In genomic region chr12:4736048-4736447, GRCh38 we compare ENCODE assay signal across 18 cellular contexts. TPM values are rescaled to one million over a fixed set of nuclear protein-coding genes. Genes with fewer than 3 reads are reported as not detected.
DNase-seq lines count a peak whose midpoint lies in the region; ATAC-seq and TF ChIP-seq lines count a peak whose summit lies in the region.
"Had no signal": no experiment of that assay in that cellular context is flagged by ENCODE, and none has a peak within 500 bp of the region (broad histone marks: within the 10 kb centered on the region; RNA-seq: fewer than 3 reads in every experiment).

No MANE protein-coding gene starts in this region.

- no peak overlapping the region for H3K4me2 ChIP-seq in PC-3 (ENCODE audit: low read length)
- H3K4me2 ChIP-seq: SK-N-SH had no signal

- no peaks in the 10 kb centered on the region for H3K79me2 ChIP-seq in PC-3 (ENCODE audit: low read length)

- H3K27me3 ChIP-seq in PC-3 (ENCODE audit: low read length): peaks cover 30% of the 10 kb centered on the region
- no peaks in the 10 kb centered on the region for H3K27me3 ChIP-seq in transverse colon

- H2AFZ ChIP-seq in PC-3 (ENCODE audit: low read length): no peak overlapping the region

- POLR2A ChIA-PET in PC-3 (lab: Charles Lee; ENCODE audit: unreplicated experiment): no interaction called here

- TF ChIP-seq EP300 in transverse colon (IDR thresholded peaks at IDR 0.05; ENCODE audit: low read depth): no peak

- no peaks in the 10 kb centered on the region for H3F3A ChIP-seq in PC-3 (ENCODE audit: low read length, unreplicated experiment)

- intact Hi-C loops in PC-3 (cut with micrococcal nuclease) (no loop called here), left colon (cut with DNase I, micrococcal nuclease) (no loop called here), transverse colon (cut with DNase I; ENCODE audit: low total_unique reads) (no loop called here)

- TF ChIP-seq POLR2A in transverse colon (IDR thresholded peaks at IDR 0.05): no peak

- no peak overlapping the region for H3K27ac ChIP-seq in PC-3 (ENCODE audit: low read length)
- peak overlapping the region; percentile 18 to 50 (median 43) for H3K27ac ChIP-seq in transverse colon

- H4K20me1 ChIP-seq in PC-3 (ENCODE audit: low read length): no peaks in the 10 kb centered on the region

- TF ChIP-seq CTCF in PC-3 (conservative IDR thresholded peaks at IDR 0.05; ENCODE audit: low read depth, low read length): no peak
- no peak for TF ChIP-seq CTCF in transverse colon (IDR thresholded peaks at IDR 0.05)

- H3K4me1 ChIP-seq in PC-3 (ENCODE audit: insufficient read depth, low read length) (no peaks in the 10 kb centered on the region), transverse colon (no peaks in the 10 kb centered on the region)

- CTCF ChIA-PET in PC-3 (lab: Charles Lee): no interaction called here

- H3K9ac ChIP-seq in PC-3 (ENCODE audit: low read length): no peak overlapping the region
- H3K9ac ChIP-seq: SK-N-SH had no signal

- H3K9me3 ChIP-seq in PC-3 (ENCODE audit: low read length) (no peaks in the 10 kb centered on the region), transverse colon (no peaks in the 10 kb centered on the region)
- H3K9me3 ChIP-seq: SK-N-SH had no signal

- BruUV-seq in PC-3 (replicated peaks; lab: Mats Ljungman, UMichigan): no TSS peak

- 60 to 71% methylated on average over 1 of the region's 1 CpG for WGBS in transverse colon (ENCODE audit: low coverage in 1 of 2), 2 donors

- H3K36me3 ChIP-seq in PC-3 (ENCODE audit: low read depth, low read length) (no peaks in the 10 kb centered on the region), transverse colon (no peaks in the 10 kb centered on the region)

- in situ Hi-C loops in transverse colon (cut with MboI; ENCODE audit: low pct_ligation_motif_present in 1 of 4, low pct_unique_long_range_greater_than_20kb in 1 of 4, low sequenced_read_pairs in 3 of 4): no loop called here

- no peaks in the 10 kb centered on the region for H3K9me2 ChIP-seq in PC-3 (replicated peaks; ENCODE audit: low read length)
- H3K9me2 ChIP-seq: SK-N-SH had no signal

- ATAC-seq in PC-3 (peak; percentile 24; the same call in 1 of the 2 replicates), left colon (peak; percentile 59)

- H3K4me3 ChIP-seq in PC-3 (ENCODE audit: low read length): no peak overlapping the region
- H3K4me3 ChIP-seq in transverse colon: no peak overlapping the region

- DNase-seq in DMS53 treated with DMSO at 0.1 percent for 48 hours (lab: John Stamatoyannopoulos, UW; ENCODE audit: unreplicated experiment) (peak; percentile 65), PC-3 (no peak), left colon (no peak), transverse colon (no peak), NCI-H1092 (lab: John Stamatoyannopoulos, UW) (no peak), NCI-H2107 treated with DMSO at 0.1 percent for 48 hours (lab: John Stamatoyannopoulos, UW; ENCODE audit: unreplicated experiment) (no peak)
- DNase-seq in activated CD8-positive, alpha-beta memory T cell treated with anti-CD3 and anti-CD28 coated beads for 24 hours: no peak
- DNase-seq: ACHN, GDM1, HFFc6, KG1, NCI-H1436, NCI-H2029, NCI-H2171, NCI-H446, NCI-H526 treated with DMSO at 0.1 percent for 48 hours, SHP77 treated with DMSO at 0.1 percent for 48 hours, SK-N-SH had no signal

RNA-seq across cellular contexts. Expression of gene GALNT8, which starts 15.8 kb away (rescaled TPM):
- total RNA-seq in PC-3 (2014; rRNA removed) (not detected in 2 replicates), left colon (10 to 100 TPM; 24.5 to 41.0 TPM), transverse colon (10 to 100 TPM in 2 of 4 donors, 1 to 10 TPM in 2; 3.5 to 43.2 (median 14.2) TPM)
- total RNA-seq: HFFc6 had no signal
